28 cellular contexts compared by ENCODE assay signal in genomic region chr12:78305808-78306207, GRCh38.
"Had no signal": no experiment of that assay in that cellular context is flagged by ENCODE, and none has a peak within 500 bp of the region (broad histone marks: within the 10 kb centered on the region; RNA-seq: fewer than 3 reads in every experiment).

No MANE protein-coding gene starts in this region.

- H3K4me1 ChIP-seq: colonic mucosa, esophagus muscularis mucosa, esophagus squamous epithelium, foreskin keratinocyte, gastrocnemius medialis, gastroesophageal sphincter, heart left ventricle, heart right ventricle had no signal

- H3K9me3 ChIP-seq: colonic mucosa, esophagus muscularis mucosa, esophagus squamous epithelium, gastrocnemius medialis, heart left ventricle had no signal

- H3K4me3 ChIP-seq: colonic mucosa, coronary artery, dorsolateral prefrontal cortex, esophagus muscularis mucosa, esophagus squamous epithelium, gastrocnemius medialis, gastroesophageal sphincter, heart left ventricle, heart right ventricle had no signal

- DNase-seq: colonic mucosa; cortex of kidney; dermis blood vessel endothelial cell; dorsolateral prefrontal cortex; effector CD4-positive, alpha-beta T cell; effector CD8-positive, alpha-beta T cell; effector memory CD4-positive, alpha-beta T cell; effector memory CD8-positive, alpha-beta T cell; endodermal cell; erythroblast; esophagus squamous epithelium; foreskin fibroblast; foreskin keratinocyte; foreskin melanocyte; gastrocnemius medialis; glutamatergic neuron; head of caudate nucleus; heart left ventricle; heart right ventricle had no signal

- H3K27ac ChIP-seq: colonic mucosa, coronary artery, dorsolateral prefrontal cortex, epithelial cell of prostate, esophagus muscularis mucosa, esophagus squamous epithelium, foreskin keratinocyte, gastrocnemius medialis, gastroesophageal sphincter, heart left ventricle, heart right ventricle had no signal

- FAIRE-seq: colon, endometrium, endothelial cell of umbilical vein, frontal cortex had no signal

- H3K36me3 ChIP-seq: colonic mucosa, esophagus muscularis mucosa, esophagus squamous epithelium, gastrocnemius medialis, gastroesophageal sphincter, heart left ventricle, heart right ventricle had no signal

- ATAC-seq: effector memory CD8-positive, alpha-beta T cell; esophagus mucosa; foreskin keratinocyte; gastrocnemius medialis; gastroesophageal sphincter; heart left ventricle; heart right ventricle had no signal

- H3K27me3 ChIP-seq: colonic mucosa, dorsolateral prefrontal cortex, esophagus muscularis mucosa, esophagus squamous epithelium, foreskin keratinocyte, gastrocnemius medialis, gastroesophageal sphincter, heart left ventricle, heart right ventricle had no signal
